ENCODE assay signal across 1 cellular context in genomic region chr5:149063017-149063687, GRCh38.
TF ChIP-seq lines count a peak whose summit lies in the region.

TSS of gene SH3TC2 (minus strand) at chr5:149063062. CDS start at chr5:149063022, 40 bp downstream.

TF ChIP-seq in HepG2, 621 proteins besides CTCF, POLR2A, EP300 and RAD21 (continued from another document and continues in another):
- TF ChIP-seq PRDM15 (CRISPR knock-in tag; IDR thresholded peaks at IDR 0.05) (no peak), ZNF747 (CRISPR knock-in tag; IDR thresholded peaks at IDR 0.05; ENCODE audit: borderline replicate concordance) (no peak), HNF4A (CRISPR knock-in tag; IDR thresholded peaks at IDR 0.05) (0 out of 2 replicates have a peak, but pooled peaks have one; percentile 13), KDM1A (CRISPR knock-in tag; IDR thresholded peaks at IDR 0.05) (no peak), TARDBP (CRISPR knock-in tag; IDR thresholded peaks at IDR 0.05) (peak; percentile 32; the same call in 1 of the 2 replicates), MXD4 (CRISPR knock-in tag; IDR thresholded peaks at IDR 0.05) (no peak), ADNP (CRISPR knock-in tag; IDR thresholded peaks at IDR 0.05) (no peak), ZNF570 (CRISPR knock-in tag; IDR thresholded peaks at IDR 0.05; ENCODE audit: borderline replicate concordance) (no peak), NAIF1 (CRISPR knock-in tag; IDR thresholded peaks at IDR 0.05; ENCODE audit: borderline replicate concordance) (no peak), SOX13 (IDR thresholded peaks at IDR 0.05) (peak; percentile 67; the same call in 1 of the 2 replicates), SOX13 (CRISPR knock-in tag; conservative IDR thresholded peaks at IDR 0.05 in 1 of 2, IDR thresholded peaks at IDR 0.05 in 1 of 2) (peak in 1 of 2 experiments; percentile 88; a peak in 2 of 4 replicates), ZFY (CRISPR knock-in tag; IDR thresholded peaks at IDR 0.05) (peak; percentile 65), ZNF83 (CRISPR knock-in tag; IDR thresholded peaks at IDR 0.05; ENCODE audit: borderline replicate concordance) (no peak), JARID2 (CRISPR knock-in tag; IDR thresholded peaks at IDR 0.05; ENCODE audit: insufficient replicate concordance) (no peak), ZNF614 (CRISPR knock-in tag; IDR thresholded peaks at IDR 0.05; ENCODE audit: borderline replicate concordance) (0 out of 2 replicates have a peak, but pooled peaks have one; percentile 9), ARID2 (CRISPR knock-in tag; IDR thresholded peaks at IDR 0.05; ENCODE audit: borderline replicate concordance) (0 out of 2 replicates have a peak, but pooled peaks have one; percentile 44), REPIN1 (CRISPR knock-in tag; IDR thresholded peaks at IDR 0.05; ENCODE audit: borderline replicate concordance, low read depth) (0 out of 2 replicates have a peak, but pooled peaks have one; percentile 33), MATR3 (CRISPR knock-in tag; IDR thresholded peaks at IDR 0.05) (no peak), ZNF607 (CRISPR knock-in tag; IDR thresholded peaks at IDR 0.05; ENCODE audit: borderline replicate concordance) (no peak), HOXA3 (CRISPR knock-in tag; IDR thresholded peaks at IDR 0.05) (0 out of 2 replicates have a peak, but pooled peaks have one; percentile 13), TBX2 (CRISPR knock-in tag; IDR thresholded peaks at IDR 0.05; ENCODE audit: borderline replicate concordance) (0 out of 2 replicates have a peak, but pooled peaks have one; percentile 35), ZNF224 (CRISPR knock-in tag; IDR thresholded peaks at IDR 0.05) (no peak), MED13 (CRISPR knock-in tag; IDR thresholded peaks at IDR 0.05) (no peak), SOX5 (CRISPR knock-in tag; IDR thresholded peaks at IDR 0.05; ENCODE audit: borderline replicate concordance) (peak; percentile 64; the same call in 1 of the 2 replicates), POLR2AphosphoS2 (IDR thresholded peaks at IDR 0.05; ENCODE audit: low read depth, low read length) (no peak), RBM39 (IDR thresholded peaks at IDR 0.05; ENCODE audit: low read depth, low read length, poor library complexity, severe bottlenecking) (peak; percentile 23), KDM2A (CRISPR knock-in tag; IDR thresholded peaks at IDR 0.05; ENCODE audit: borderline replicate concordance, low read depth) (peak; percentile 45; the same call in 1 of the 2 replicates), SIX1 (CRISPR knock-in tag; IDR thresholded peaks at IDR 0.05; ENCODE audit: borderline replicate concordance) (no peak), SALL1 (CRISPR knock-in tag; IDR thresholded peaks at IDR 0.05) (peak; percentile 50), HBP1 (CRISPR knock-in tag; IDR thresholded peaks at IDR 0.05; ENCODE audit: low read depth) (no peak), SOX6 (IDR thresholded peaks at IDR 0.05) (no peak), SOX6 (CRISPR knock-in tag; IDR thresholded peaks at IDR 0.05) (peak; percentile 76; the same call in 1 of the 2 replicates)
- TF ChIP-seq, protein P1, sequence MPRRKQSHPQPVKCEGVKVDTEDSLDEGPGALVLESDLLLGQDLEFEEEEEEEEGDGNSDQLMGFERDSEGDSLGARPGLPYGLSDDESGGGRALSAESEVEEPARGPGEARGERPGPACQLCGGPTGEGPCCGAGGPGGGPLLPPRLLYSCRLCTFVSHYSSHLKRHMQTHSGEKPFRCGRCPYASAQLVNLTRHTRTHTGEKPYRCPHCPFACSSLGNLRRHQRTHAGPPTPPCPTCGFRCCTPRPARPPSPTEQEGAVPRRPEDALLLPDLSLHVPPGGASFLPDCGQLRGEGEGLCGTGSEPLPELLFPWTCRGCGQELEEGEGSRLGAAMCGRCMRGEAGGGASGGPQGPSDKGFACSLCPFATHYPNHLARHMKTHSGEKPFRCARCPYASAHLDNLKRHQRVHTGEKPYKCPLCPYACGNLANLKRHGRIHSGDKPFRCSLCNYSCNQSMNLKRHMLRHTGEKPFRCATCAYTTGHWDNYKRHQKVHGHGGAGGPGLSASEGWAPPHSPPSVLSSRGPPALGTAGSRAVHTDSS (CRISPR knock-in tag; conservative IDR thresholded peaks at IDR 0.05): no peak
- TF ChIP-seq, protein P2, sequence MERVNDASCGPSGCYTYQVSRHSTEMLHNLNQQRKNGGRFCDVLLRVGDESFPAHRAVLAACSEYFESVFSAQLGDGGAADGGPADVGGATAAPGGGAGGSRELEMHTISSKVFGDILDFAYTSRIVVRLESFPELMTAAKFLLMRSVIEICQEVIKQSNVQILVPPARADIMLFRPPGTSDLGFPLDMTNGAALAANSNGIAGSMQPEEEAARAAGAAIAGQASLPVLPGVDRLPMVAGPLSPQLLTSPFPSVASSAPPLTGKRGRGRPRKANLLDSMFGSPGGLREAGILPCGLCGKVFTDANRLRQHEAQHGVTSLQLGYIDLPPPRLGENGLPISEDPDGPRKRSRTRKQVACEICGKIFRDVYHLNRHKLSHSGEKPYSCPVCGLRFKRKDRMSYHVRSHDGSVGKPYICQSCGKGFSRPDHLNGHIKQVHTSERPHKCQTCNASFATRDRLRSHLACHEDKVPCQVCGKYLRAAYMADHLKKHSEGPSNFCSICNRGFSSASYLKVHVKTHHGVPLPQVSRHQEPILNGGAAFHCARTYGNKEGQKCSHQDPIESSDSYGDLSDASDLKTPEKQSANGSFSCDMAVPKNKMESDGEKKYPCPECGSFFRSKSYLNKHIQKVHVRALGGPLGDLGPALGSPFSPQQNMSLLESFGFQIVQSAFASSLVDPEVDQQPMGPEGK (CRISPR knock-in tag; IDR thresholded peaks at IDR 0.05): peak; percentile 65
- TF ChIP-seq, protein P3, sequence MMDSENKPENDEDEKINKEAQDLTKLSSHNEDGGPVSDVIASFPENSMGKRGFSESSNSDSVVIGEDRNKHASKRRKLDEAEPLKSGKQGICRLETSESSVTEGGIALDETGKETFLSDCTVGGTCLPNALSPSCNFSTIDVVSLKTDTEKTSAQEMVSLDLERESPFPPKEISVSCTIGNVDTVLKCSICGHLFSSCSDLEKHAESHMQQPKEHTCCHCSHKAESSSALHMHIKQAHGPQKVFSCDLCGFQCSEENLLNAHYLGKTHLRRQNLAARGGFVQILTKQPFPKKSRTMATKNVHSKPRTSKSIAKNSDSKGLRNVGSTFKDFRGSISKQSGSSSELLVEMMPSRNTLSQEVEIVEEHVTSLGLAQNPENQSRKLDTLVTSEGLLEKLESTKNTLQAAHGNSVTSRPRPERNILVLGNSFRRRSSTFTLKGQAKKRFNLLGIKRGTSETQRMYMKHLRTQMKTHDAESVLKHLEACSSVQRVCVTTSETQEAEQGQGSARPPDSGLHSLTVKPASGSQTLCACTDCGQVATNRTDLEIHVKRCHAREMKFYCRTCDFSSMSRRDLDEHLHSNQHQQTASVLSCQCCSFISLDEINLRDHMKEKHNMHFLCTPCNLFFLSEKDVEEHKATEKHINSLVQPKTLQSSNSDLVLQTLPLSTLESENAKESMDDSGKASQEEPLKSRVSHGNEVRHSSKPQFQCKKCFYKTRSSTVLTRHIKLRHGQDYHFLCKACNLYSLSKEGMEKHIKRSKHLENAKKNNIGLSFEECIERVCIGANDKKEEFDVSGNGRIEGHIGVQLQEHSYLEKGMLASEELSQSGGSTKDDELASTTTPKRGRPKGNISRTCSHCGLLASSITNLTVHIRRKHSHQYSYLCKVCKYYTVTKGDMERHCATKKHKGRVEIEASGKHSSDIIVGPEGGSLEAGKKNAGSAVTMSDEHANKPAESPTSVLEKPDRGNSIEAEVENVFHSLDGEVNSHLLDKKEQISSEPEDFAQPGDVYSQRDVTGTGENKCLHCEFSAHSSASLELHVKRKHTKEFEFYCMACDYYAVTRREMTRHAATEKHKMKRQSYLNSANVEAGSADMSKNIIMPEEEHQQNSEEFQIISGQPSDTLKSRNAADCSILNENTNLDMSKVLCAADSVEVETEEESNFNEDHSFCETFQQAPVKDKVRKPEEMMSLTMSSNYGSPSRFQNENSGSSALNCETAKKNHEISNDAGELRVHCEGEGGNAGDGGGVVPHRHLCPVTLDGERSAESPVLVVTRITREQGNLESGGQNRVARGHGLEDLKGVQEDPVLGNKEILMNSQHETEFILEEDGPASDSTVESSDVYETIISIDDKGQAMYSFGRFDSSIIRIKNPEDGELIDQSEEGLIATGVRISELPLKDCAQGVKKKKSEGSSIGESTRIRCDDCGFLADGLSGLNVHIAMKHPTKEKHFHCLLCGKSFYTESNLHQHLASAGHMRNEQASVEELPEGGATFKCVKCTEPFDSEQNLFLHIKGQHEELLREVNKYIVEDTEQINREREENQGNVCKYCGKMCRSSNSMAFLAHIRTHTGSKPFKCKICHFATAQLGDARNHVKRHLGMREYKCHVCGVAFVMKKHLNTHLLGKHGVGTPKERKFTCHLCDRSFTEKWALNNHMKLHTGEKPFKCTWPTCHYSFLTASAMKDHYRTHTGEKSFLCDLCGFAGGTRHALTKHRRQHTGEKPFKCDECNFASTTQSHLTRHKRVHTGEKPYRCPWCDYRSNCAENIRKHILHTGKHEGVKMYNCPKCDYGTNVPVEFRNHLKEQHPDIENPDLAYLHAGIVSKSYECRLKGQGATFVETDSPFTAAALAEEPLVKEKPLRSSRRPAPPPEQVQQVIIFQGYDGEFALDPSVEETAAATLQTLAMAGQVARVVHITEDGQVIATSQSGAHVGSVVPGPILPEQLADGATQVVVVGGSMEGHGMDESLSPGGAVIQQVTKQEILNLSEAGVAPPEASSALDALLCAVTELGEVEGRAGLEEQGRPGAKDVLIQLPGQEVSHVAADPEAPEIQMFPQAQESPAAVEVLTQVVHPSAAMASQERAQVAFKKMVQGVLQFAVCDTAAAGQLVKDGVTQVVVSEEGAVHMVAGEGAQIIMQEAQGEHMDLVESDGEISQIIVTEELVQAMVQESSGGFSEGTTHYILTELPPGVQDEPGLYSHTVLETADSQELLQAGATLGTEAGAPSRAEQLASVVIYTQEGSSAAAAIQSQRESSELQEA (CRISPR knock-in tag; IDR thresholded peaks at IDR 0.05; ENCODE audit: not compliant biosample characterization): no peak
- TF ChIP-seq, protein P4, sequence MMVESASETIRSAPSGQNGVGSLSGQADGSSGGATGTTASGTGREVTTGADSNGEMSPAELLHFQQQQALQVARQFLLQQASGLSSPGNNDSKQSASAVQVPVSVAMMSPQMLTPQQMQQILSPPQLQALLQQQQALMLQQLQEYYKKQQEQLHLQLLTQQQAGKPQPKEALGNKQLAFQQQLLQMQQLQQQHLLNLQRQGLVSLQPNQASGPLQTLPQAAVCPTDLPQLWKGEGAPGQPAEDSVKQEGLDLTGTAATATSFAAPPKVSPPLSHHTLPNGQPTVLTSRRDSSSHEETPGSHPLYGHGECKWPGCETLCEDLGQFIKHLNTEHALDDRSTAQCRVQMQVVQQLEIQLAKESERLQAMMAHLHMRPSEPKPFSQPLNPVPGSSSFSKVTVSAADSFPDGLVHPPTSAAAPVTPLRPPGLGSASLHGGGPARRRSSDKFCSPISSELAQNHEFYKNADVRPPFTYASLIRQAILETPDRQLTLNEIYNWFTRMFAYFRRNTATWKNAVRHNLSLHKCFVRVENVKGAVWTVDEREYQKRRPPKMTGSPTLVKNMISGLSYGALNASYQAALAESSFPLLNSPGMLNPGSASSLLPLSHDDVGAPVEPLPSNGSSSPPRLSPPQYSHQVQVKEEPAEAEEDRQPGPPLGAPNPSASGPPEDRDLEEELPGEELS (CRISPR knock-in tag; IDR thresholded peaks at IDR 0.05): peak; percentile 33; the same call in 1 of the 2 replicates
